27 cellular contexts compared by ENCODE assay signal in the genomic region with DNA sequence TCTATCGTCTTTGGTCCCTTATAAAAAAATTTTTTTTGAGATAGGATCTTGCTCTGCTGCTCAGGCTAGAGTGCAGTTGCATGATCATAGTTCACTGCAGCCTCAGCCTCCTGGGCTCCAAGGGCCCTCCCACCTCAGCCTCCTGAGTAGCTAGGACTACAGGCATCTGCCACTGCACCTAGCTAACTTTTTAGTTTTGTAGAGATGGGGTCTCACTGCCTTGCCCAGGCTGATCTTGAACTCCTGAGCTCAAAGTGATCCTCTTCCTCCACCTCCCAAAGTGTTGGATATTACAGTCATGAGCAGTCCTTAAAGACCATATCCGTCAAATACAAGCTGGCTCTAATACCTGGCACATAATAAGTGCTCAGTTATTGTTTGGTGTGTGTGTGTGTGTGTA. TPM values are rescaled to one million over a fixed set of nuclear protein-coding genes. Genes with fewer than 3 reads are reported as not detected.
"Had no signal": no experiment of that assay in that cellular context is flagged by ENCODE, and none has a peak within 500 bp of the region (broad histone marks: within the 10 kb centered on the region; RNA-seq: fewer than 3 reads in every experiment).

No MANE protein-coding gene starts in this region.

- H3K4me3 Mint-ChIP-seq: immature natural killer cell; naive thymus-derived CD8-positive, alpha-beta T cell; nephron progenitor cell; neural progenitor cell; stimulated activated effector memory CD8-positive, alpha-beta T cell treated with anti-CD3 and anti-CD28 coated beads, Interleukin-12 subunit alpha, Interleukin-12 subunit beta, amount 100 ng/mL, for 72 hours; stimulated activated naive CD8-positive, alpha-beta T cell treated with anti-CD3 and anti-CD28 coated beads, Interleukin-15, Interleukin-2, amounts not matched to agents 100 ng/mL and 50 ng/mL, for 24 hours had no signal

- H3K4me1 Mint-ChIP-seq: immature natural killer cell; naive thymus-derived CD8-positive, alpha-beta T cell; nephron progenitor cell; neural progenitor cell; stimulated activated effector memory CD8-positive, alpha-beta T cell treated with anti-CD3 and anti-CD28 coated beads, Interleukin-12 subunit alpha, Interleukin-12 subunit beta, amount 100 ng/mL, for 72 hours had no signal

- ATAC-seq: left colon; left lung; lower lobe of right lung; naive thymus-derived CD8-positive, alpha-beta T cell; right cardiac atrium; stimulated activated effector memory CD8-positive, alpha-beta T cell treated with anti-CD3 and anti-CD28 coated beads, Interleukin-12 subunit alpha, Interleukin-12 subunit beta, amount 100 ng/mL, for 72 hours; upper lobe of right lung had no signal

- H3K27ac ChIP-seq: left lung, lower lobe of right lung, neural progenitor cell, neutrophil, sigmoid colon, spleen, suprapubic skin, thoracic aorta, tibial artery, upper lobe of right lung had no signal

- H3K36me3 Mint-ChIP-seq: immature natural killer cell; naive thymus-derived CD8-positive, alpha-beta T cell; stimulated activated effector memory CD8-positive, alpha-beta T cell treated with anti-CD3 and anti-CD28 coated beads, Interleukin-12 subunit alpha, Interleukin-12 subunit beta, amount 100 ng/mL, for 72 hours had no signal

- H3K27ac Mint-ChIP-seq: immature natural killer cell; naive thymus-derived CD8-positive, alpha-beta T cell; nephron progenitor cell; neural progenitor cell; progenitor cell of endocrine pancreas; stimulated activated effector memory CD8-positive, alpha-beta T cell treated with anti-CD3 and anti-CD28 coated beads, Interleukin-12 subunit alpha, Interleukin-12 subunit beta, amount 100 ng/mL, for 72 hours; stimulated activated naive CD8-positive, alpha-beta T cell treated with anti-CD3 and anti-CD28 coated beads, Interleukin-15, Interleukin-2, amounts not matched to agents 100 ng/mL and 50 ng/mL, for 24 hours had no signal

- H3K27me3 Mint-ChIP-seq: progenitor cell of endocrine pancreas had no signal

- H3K9me3 Mint-ChIP-seq: immature natural killer cell; naive thymus-derived CD8-positive, alpha-beta T cell; nephron progenitor cell; neural progenitor cell; stimulated activated effector memory CD8-positive, alpha-beta T cell treated with anti-CD3 and anti-CD28 coated beads, Interleukin-12 subunit alpha, Interleukin-12 subunit beta, amount 100 ng/mL, for 72 hours; stimulated activated naive CD8-positive, alpha-beta T cell treated with anti-CD3 and anti-CD28 coated beads, Interleukin-15, Interleukin-2, amounts not matched to agents 100 ng/mL and 50 ng/mL, for 24 hours had no signal

- DNase-seq: hypothalamus; immature natural killer cell; kidney; left colon; left lung; lower lobe of right lung; mammary epithelial cell; naive thymus-derived CD8-positive, alpha-beta T cell; nephron progenitor cell; occipital lobe; retina; right cardiac atrium; sigmoid colon; small intestine; spleen; stimulated activated CD4-positive, alpha-beta T cell treated with anti-CD3 and anti-CD28 coated beads, Interleukin-4, amount 100 ng/mL, for 24 hours; stimulated activated naive CD4-positive, alpha-beta T cell; tibial artery; trophoblast cell; upper lobe of right lung had no signal

RNA-seq across cellular contexts. Expression of a gene that starts 30.4 kb away (rescaled TPM):
- total RNA-seq: naive thymus-derived CD8-positive, alpha-beta T cell had no signal
